Comparison of ENCODE assay signal across 8 cellular contexts in the genomic region with DNA sequence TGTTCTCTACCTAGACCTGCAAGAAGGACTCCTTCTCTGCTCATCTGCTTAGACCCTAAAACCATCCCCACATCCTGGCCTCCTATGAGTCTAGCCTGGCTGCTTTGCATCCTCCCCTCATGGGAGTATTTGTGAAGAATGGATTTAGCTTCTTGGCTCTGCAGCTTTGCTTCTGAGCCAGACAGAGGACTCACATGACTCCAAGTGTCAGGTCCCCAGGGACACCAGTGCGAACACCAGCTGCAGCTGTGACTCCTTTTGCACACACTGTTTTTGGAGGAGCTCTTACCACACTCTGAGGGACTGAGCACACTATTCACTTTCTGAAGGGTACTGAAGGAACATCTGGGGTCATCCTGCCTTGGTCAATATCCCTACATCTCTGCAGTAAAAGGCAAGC.
DNase-seq lines count a peak whose midpoint lies in the region; ATAC-seq and TF ChIP-seq lines count a peak whose summit lies in the region.

No MANE protein-coding gene starts in this region.

- H3K4me1 Mint-ChIP-seq in activated T-cell treated with anti-CD3 and anti-CD28 coated beads, Interleukin-2, amount 50 U/mL, for 4 hours (ENCODE audit: low read depth), result peaks cover 23% of the 10 kb centered on the region

- peaks cover 2% of the 10 kb centered on the region for H3K27me3 Mint-ChIP-seq in activated T-cell treated with anti-CD3 and anti-CD28 coated beads, Interleukin-2, amount 50 U/mL, for 4 hours (ENCODE audit: low read depth)

- intact Hi-C loops in Right ventricle myocardium inferior (cut with DNase I), result loop anchor here (2.0 kb wide), 1 partner anchor 131 kb away; no protein-coding TSS in a partner anchor
- intact Hi-C loops in uterus (cut with DNase I; ENCODE audit: low total_unique reads), result no loop called here

- TF ChIP-seq POLR2A in GM18505 (IDR thresholded peaks at IDR 0.05; ENCODE audit: borderline replicate concordance, extremely low read depth, insufficient read depth, insufficient read length), result no peak
- TF ChIP-seq POLR2A in uterus (IDR thresholded peaks at IDR 0.05), result no peak

- DNase-seq in NCI-H1436 treated with DMSO at 0.1 percent for 48 hours (lab: John Stamatoyannopoulos, UW) (peak; percentile 73), Right ventricle myocardium inferior (ENCODE audit: missing footprints) (peak; percentile 79), uterus (peak; percentile 80), NCI-H1105 treated with DMSO at 0.1 percent for 48 hours (lab: John Stamatoyannopoulos, UW) (no peak), MG63 (no peak)
- no peak for DNase-seq in activated T-cell treated with anti-CD3 and anti-CD28 coated beads, Interleukin-2, amount 50 U/mL, for 4 hours

- peak; percentile 78 for ATAC-seq in GM18505 (IDR thresholded peaks at IDR 0.05; ENCODE audit: unreplicated experiment)
- ATAC-seq in GM21786 (IDR thresholded peaks at IDR 0.05; ENCODE audit: unreplicated experiment), result peak; percentile 85
- ATAC-seq in Right ventricle myocardium inferior, result peak; percentile 98
- ATAC-seq in activated T-cell treated with anti-CD3 and anti-CD28 coated beads, Interleukin-2, amount 50 U/mL, for 4 hours, result no peak

- H3K36me3 ChIP-seq in uterus (no peaks in the 10 kb centered on the region), MG63 (no peaks in the 10 kb centered on the region)

- H3K27me3 ChIP-seq in uterus (no peaks in the 10 kb centered on the region), MG63 (no peaks in the 10 kb centered on the region)

- H3K9me3 Mint-ChIP-seq in activated T-cell treated with anti-CD3 and anti-CD28 coated beads, Interleukin-2, amount 50 U/mL, for 4 hours, result no peaks in the 10 kb centered on the region

- H3K9me3 ChIP-seq in uterus (no peaks in the 10 kb centered on the region), MG63 (no peaks in the 10 kb centered on the region)

- H3K4me1 ChIP-seq in uterus, result no peaks in the 10 kb centered on the region

- H3K4me3 Mint-ChIP-seq in activated T-cell treated with anti-CD3 and anti-CD28 coated beads, Interleukin-2, amount 50 U/mL, for 4 hours, result no peak overlapping the region

- peak overlapping the region; percentile 1 to 43 for H3K27ac ChIP-seq in uterus

- H3K36me3 Mint-ChIP-seq in activated T-cell treated with anti-CD3 and anti-CD28 coated beads, Interleukin-2, amount 50 U/mL, for 4 hours (ENCODE audit: insufficient read depth), result no peaks in the 10 kb centered on the region

- H3K4me3 ChIP-seq in uterus (no peak overlapping the region), MG63 (no peak overlapping the region)

- no peak for TF ChIP-seq CTCF in uterus (IDR thresholded peaks at IDR 0.05)

Comparison
In these comparisons a context has a peak if more than half of its experiments do, and no peak if none do; other contexts are left out.
1. ATAC-seq: peak in GM18505 (single experiment), GM21786 (single experiment) and Right ventricle myocardium inferior (single experiment); none in activated T-cell treated with anti-CD3 and anti-CD28 coated beads, Interleukin-2, amount 50 U/mL, for 4 hours (0 of 2).
2. DNase-seq: peak in NCI-H1436 treated with DMSO at 0.1 percent for 48 hours (single experiment), Right ventricle myocardium inferior (single experiment) and uterus (2 of 2); none in NCI-H1105 treated with DMSO at 0.1 percent for 48 hours (single experiment), activated T-cell treated with anti-CD3 and anti-CD28 coated beads, Interleukin-2, amount 50 U/mL, for 4 hours (single experiment) and MG63 (single experiment).